In the genomic region with DNA sequence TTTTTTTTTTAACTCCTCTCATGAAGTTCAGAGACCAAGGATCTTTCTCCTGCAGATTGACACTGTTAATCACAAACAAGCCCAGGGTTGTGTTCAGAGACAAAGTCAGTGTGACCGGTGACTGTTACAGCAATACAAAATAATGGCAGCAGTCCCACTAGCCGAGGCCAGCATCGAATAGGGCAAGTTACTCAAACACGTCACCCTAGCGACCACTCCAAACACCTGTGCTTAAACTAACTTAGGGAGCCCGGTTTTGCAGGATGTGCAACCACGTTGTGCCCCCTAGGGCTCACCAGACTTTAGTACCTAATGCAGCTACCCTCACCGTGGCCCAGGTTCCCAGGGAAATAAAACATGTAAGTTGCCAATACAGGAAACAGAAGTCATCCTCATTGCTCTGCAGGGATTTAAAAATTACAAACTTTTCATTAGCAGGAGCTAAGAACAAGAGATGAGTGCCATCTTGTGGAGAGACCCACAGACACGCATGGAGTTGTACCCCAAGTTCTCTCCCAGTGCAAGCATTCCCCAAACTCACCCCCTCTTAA, we compare ENCODE assay signal across 10 cellular contexts. TPM values are rescaled to one million over a fixed set of nuclear protein-coding genes. Genes with fewer than 3 reads are reported as not detected.
A peak's percentile ranks its signal among the peaks of the same experiment; 100 is the strongest.
DNase-seq lines count a peak whose midpoint lies in the region; ATAC-seq and TF ChIP-seq lines count a peak whose summit lies in the region.
"Had no signal": no experiment of that assay in that cellular context is flagged by ENCODE, and none has a peak within 500 bp of the region (broad histone marks: within the 10 kb centered on the region; RNA-seq: fewer than 3 reads in every experiment).

No MANE protein-coding gene starts in this region.

- CTCF ChIA-PET in activated CD8-positive, alpha-beta T cell treated with anti-CD3 and anti-CD28 coated beads for 36 hours (lab: Charles Lee) = interaction anchor here (1.0 to 2.4 kb wide), 2 partner anchors 144 to 146 kb away, joined by 3 to 8 read pairs; no protein-coding TSS in a partner anchor
- CTCF ChIA-PET in activated CD8-positive, alpha-beta T cell treated with anti-CD3 and anti-CD28 coated beads, Interleukin-2, amount 10 ng/mL, durations not matched to agents 7 days and 5 days (lab: Charles Lee) = interaction anchor here (0.8 to 2.8 kb wide), 3 partner anchors 38 to 144 kb away, joined by 3 to 7 read pairs (median 3); partner anchors contain the start of gene FAM50B

- H3K36me3 Mint-ChIP-seq in activated CD8-positive, alpha-beta T cell treated with anti-CD3 and anti-CD28 coated beads for 36 hours (ENCODE audit: low read depth) = no peaks in the 10 kb centered on the region
- no peaks in the 10 kb centered on the region for H3K36me3 Mint-ChIP-seq in activated CD8-positive, alpha-beta T cell treated with anti-CD3 and anti-CD28 coated beads, Interleukin-2, amount 10 ng/mL, durations not matched to agents 7 days and 5 days (ENCODE audit: low read depth)
- H3K36me3 Mint-ChIP-seq in brain = no peaks in the 10 kb centered on the region

- POLR2A ChIA-PET in activated CD8-positive, alpha-beta T cell treated with anti-CD3 and anti-CD28 coated beads for 36 hours (lab: Charles Lee) = no interaction called here
- POLR2A ChIA-PET in activated CD8-positive, alpha-beta T cell treated with anti-CD3 and anti-CD28 coated beads, Interleukin-2, amount 10 ng/mL, durations not matched to agents 7 days and 5 days (lab: Charles Lee) = no interaction called here

- ATAC-seq in activated CD8-positive, alpha-beta T cell treated with anti-CD3 and anti-CD28 coated beads for 36 hours = no peak
- no peak for ATAC-seq in activated CD8-positive, alpha-beta T cell treated with anti-CD3 and anti-CD28 coated beads, Interleukin-2, amount 10 ng/mL, durations not matched to agents 7 days and 5 days
- ATAC-seq in upper lobe of right lung = peak; percentile 56
- no peak for ATAC-seq in stimulated activated naive CD8-positive, alpha-beta T cell treated with anti-CD3 and anti-CD28 coated beads, Interleukin-15, amount 100 ng/mL, for 72 hours

- peaks cover 15% of the 10 kb centered on the region for H3K4me1 ChIP-seq in upper lobe of right lung

- H3K36me3 ChIP-seq in upper lobe of right lung = no peaks in the 10 kb centered on the region

- peaks cover 3% of the 10 kb centered on the region for H3K27me3 Mint-ChIP-seq in activated CD8-positive, alpha-beta T cell treated with anti-CD3 and anti-CD28 coated beads for 36 hours
- peaks cover 3% of the 10 kb centered on the region for H3K27me3 Mint-ChIP-seq in activated CD8-positive, alpha-beta T cell treated with anti-CD3 and anti-CD28 coated beads, Interleukin-2, amount 10 ng/mL, durations not matched to agents 7 days and 5 days (ENCODE audit: low read depth)
- H3K27me3 Mint-ChIP-seq in brain = peaks cover 7% of the 10 kb centered on the region
- H3K27me3 Mint-ChIP-seq in stimulated activated naive CD8-positive, alpha-beta T cell treated with anti-CD3 and anti-CD28 coated beads, Interleukin-15, amount 100 ng/mL, for 72 hours = no peaks in the 10 kb centered on the region

- TF ChIP-seq CTCF in activated CD8-positive, alpha-beta T cell treated with anti-CD3 and anti-CD28 coated beads for 36 hours (IDR thresholded peaks at IDR 0.05) = peak; percentile 17
- TF ChIP-seq CTCF in brain (conservative IDR thresholded peaks at IDR 0.05) = peak; percentile 56 to 58
- TF ChIP-seq CTCF in upper lobe of right lung (IDR thresholded peaks at IDR 0.05) = peak; percentile 50

- H3K27ac Mint-ChIP-seq in activated CD8-positive, alpha-beta T cell treated with anti-CD3 and anti-CD28 coated beads for 36 hours = no peak overlapping the region
- no peak overlapping the region for H3K27ac Mint-ChIP-seq in activated CD8-positive, alpha-beta T cell treated with anti-CD3 and anti-CD28 coated beads, Interleukin-2, amount 10 ng/mL, durations not matched to agents 7 days and 5 days
- H3K27ac Mint-ChIP-seq in brain = peak overlapping the region in 2 of 5 experiments; percentile 25 to 37
- no peak overlapping the region for H3K27ac Mint-ChIP-seq in stimulated activated naive CD8-positive, alpha-beta T cell treated with anti-CD3 and anti-CD28 coated beads, Interleukin-15, amount 100 ng/mL, for 72 hours

- intact Hi-C loops in activated CD8-positive, alpha-beta T cell treated with anti-CD3 and anti-CD28 coated beads for 36 hours (cut with micrococcal nuclease) = no loop called here
- intact Hi-C loops in upper lobe of right lung (cut with DNase I) = no loop called here

- DNase-seq in activated CD8-positive, alpha-beta T cell treated with anti-CD3 and anti-CD28 coated beads for 36 hours = no peak
- no peak for DNase-seq in activated CD8-positive, alpha-beta T cell treated with anti-CD3 and anti-CD28 coated beads, Interleukin-2, amount 10 ng/mL, durations not matched to agents 7 days and 5 days
- DNase-seq in kidney tubule cell (ENCODE audit: low spot score) (peak; percentile 17), upper lobe of right lung (no peak), dedifferentiated amniotic fluid mesenchymal stem cell (ENCODE audit: extremely low spot score) (no peak), NCI-H1092 treated with DMSO at 0.1 percent for 48 hours (lab: John Stamatoyannopoulos, UW) (no peak)
- DNase-seq in stimulated activated naive CD8-positive, alpha-beta T cell treated with anti-CD3 and anti-CD28 coated beads, Interleukin-15, amount 100 ng/mL, for 72 hours = no peak

- no peaks in the 10 kb centered on the region for H3K9me3 Mint-ChIP-seq in activated CD8-positive, alpha-beta T cell treated with anti-CD3 and anti-CD28 coated beads for 36 hours
- H3K9me3 Mint-ChIP-seq in activated CD8-positive, alpha-beta T cell treated with anti-CD3 and anti-CD28 coated beads, Interleukin-2, amount 10 ng/mL, durations not matched to agents 7 days and 5 days (ENCODE audit: insufficient read depth) = no peaks in the 10 kb centered on the region
- H3K9me3 Mint-ChIP-seq in brain = no peaks in the 10 kb centered on the region
- H3K9me3 Mint-ChIP-seq in stimulated activated naive CD8-positive, alpha-beta T cell treated with anti-CD3 and anti-CD28 coated beads, Interleukin-15, amount 100 ng/mL, for 72 hours = no peaks in the 10 kb centered on the region

- H3K27ac ChIP-seq in upper lobe of right lung = no peak overlapping the region
- H3K27ac ChIP-seq: C4-2B had no signal

- H3K27me3 ChIP-seq in upper lobe of right lung = no peaks in the 10 kb centered on the region

- H3K4me1 Mint-ChIP-seq in activated CD8-positive, alpha-beta T cell treated with anti-CD3 and anti-CD28 coated beads for 36 hours (ENCODE audit: low read depth) = no peaks in the 10 kb centered on the region
- H3K4me1 Mint-ChIP-seq in activated CD8-positive, alpha-beta T cell treated with anti-CD3 and anti-CD28 coated beads, Interleukin-2, amount 10 ng/mL, durations not matched to agents 7 days and 5 days (ENCODE audit: low read depth) = no peaks in the 10 kb centered on the region
- H3K4me1 Mint-ChIP-seq in brain = peaks cover 64% of the 10 kb centered on the region
- no peaks in the 10 kb centered on the region for H3K4me1 Mint-ChIP-seq in stimulated activated naive CD8-positive, alpha-beta T cell treated with anti-CD3 and anti-CD28 coated beads, Interleukin-15, amount 100 ng/mL, for 72 hours

- no peak overlapping the region for H3K4me3 Mint-ChIP-seq in activated CD8-positive, alpha-beta T cell treated with anti-CD3 and anti-CD28 coated beads for 36 hours
- no peak overlapping the region for H3K4me3 Mint-ChIP-seq in activated CD8-positive, alpha-beta T cell treated with anti-CD3 and anti-CD28 coated beads, Interleukin-2, amount 10 ng/mL, durations not matched to agents 7 days and 5 days
- no peak overlapping the region for H3K4me3 Mint-ChIP-seq in brain
- no peak overlapping the region for H3K4me3 Mint-ChIP-seq in stimulated activated naive CD8-positive, alpha-beta T cell treated with anti-CD3 and anti-CD28 coated beads, Interleukin-15, amount 100 ng/mL, for 72 hours

- H3K9me3 ChIP-seq in upper lobe of right lung = no peaks in the 10 kb centered on the region

- no peak overlapping the region for H3K4me3 ChIP-seq in upper lobe of right lung
- H3K4me3 ChIP-seq: lung had no signal

RNA-seq across cellular contexts. Expression of gene FAM50B, which starts 38.1 kb away (rescaled TPM):
- 1 to 10 TPM; 5.2 to 6.0 TPM for total RNA-seq in activated CD8-positive, alpha-beta T cell treated with anti-CD3 and anti-CD28 coated beads for 36 hours
- 1 to 10 TPM; 7.6 to 8.6 TPM for total RNA-seq in activated CD8-positive, alpha-beta T cell treated with anti-CD3 and anti-CD28 coated beads, Interleukin-2, amount 10 ng/mL, durations not matched to agents 7 days and 5 days
- polyA plus RNA-seq in brain (ENCODE audit: insufficient read depth, low read depth, low replicate concordance) = 25.1 TPM
- total RNA-seq in upper lobe of right lung = 13.1 TPM
